In genomic region chr11:79428406-79428805, GRCh38 we compare ENCODE assay signal across 11 cellular contexts. TPM values are rescaled to one million over a fixed set of nuclear protein-coding genes. Genes with fewer than 3 reads are reported as not detected.
"Had no signal": no experiment of that assay in that cellular context is flagged by ENCODE, and none has a peak within 500 bp of the region (broad histone marks: within the 10 kb centered on the region; RNA-seq: fewer than 3 reads in every experiment).

No MANE protein-coding gene starts in this region.

- H3K4me1 Mint-ChIP-seq: stimulated activated memory B cell treated with anti-CD40 and anti-IgM and Interleukin-4, amounts not matched to agents 10 μg/mL and 1 μg/mL and 100 μg/mL, for 72 hours had no signal

- H3K27ac ChIP-seq: lower lobe of right lung had no signal

- H3K36me3 Mint-ChIP-seq: stimulated activated memory B cell treated with anti-CD40 and anti-IgM and Interleukin-4, amounts not matched to agents 10 μg/mL and 1 μg/mL and 100 μg/mL, for 72 hours had no signal

- H3K4me3 Mint-ChIP-seq: stimulated activated memory B cell treated with anti-CD40 and anti-IgM and Interleukin-4, amounts not matched to agents 10 μg/mL and 1 μg/mL and 100 μg/mL, for 72 hours had no signal

- H3K36me3 ChIP-seq: lower lobe of right lung had no signal

- H3K9me3 ChIP-seq: lower lobe of right lung had no signal

- H3K27ac Mint-ChIP-seq: activated naive CD4-positive, alpha-beta T cell treated with anti-CD3 and anti-CD28 coated beads, Interleukin-2, amount 50 U/mL, for 72 hours; stimulated activated memory B cell treated with anti-CD40 and anti-IgM and Interleukin-4, amounts not matched to agents 10 μg/mL and 1 μg/mL and 100 μg/mL, for 72 hours had no signal

- H3K9me3 Mint-ChIP-seq: stimulated activated memory B cell treated with anti-CD40 and anti-IgM and Interleukin-4, amounts not matched to agents 10 μg/mL and 1 μg/mL and 100 μg/mL, for 72 hours had no signal

- H3K4me1 ChIP-seq: lower lobe of right lung had no signal

- DNase-seq: activated effector memory CD4-positive, alpha-beta T cell treated with Interleukin-2 at 50 U/mL for 16 hours; activated T-cell treated with anti-CD3 and anti-CD28 coated beads, Interleukin-2, amount 50 U/mL, for 1 hour; glutamatergic neuron; lower lobe of right lung; midbrain; trophoblast cell had no signal

- H3K4me3 ChIP-seq: lower lobe of right lung, smooth muscle cell had no signal

- ATAC-seq: activated CD4-positive, CD25-positive, alpha-beta regulatory T cell treated with anti-CD3 and anti-CD28 coated beads, Interleukin-2, amount 50 U/mL, for 24 hours; activated naive CD4-positive, alpha-beta T cell treated with anti-CD3 and anti-CD28 coated beads, Interleukin-2, amount 50 U/mL, for 72 hours; lower lobe of right lung; stimulated activated memory B cell treated with anti-CD40 and anti-IgM and Interleukin-4, amounts not matched to agents 10 μg/mL and 1 μg/mL and 100 μg/mL, for 72 hours had no signal

RNA-seq across cellular contexts. Expression of gene TENM4, which starts 12.4 kb away (rescaled TPM):
- total RNA-seq: activated naive CD4-positive, alpha-beta T cell treated with anti-CD3 and anti-CD28 coated beads, Interleukin-2, amount 50 U/mL, for 72 hours; T-helper 2 cell treated with Interferon-gamma antibody and Interleukin-4, amounts not matched to agents 100 ng/mL and 5 ng/mL, for 36 hours had no signal
